21 cellular contexts compared by ENCODE assay signal in the genomic region with DNA sequence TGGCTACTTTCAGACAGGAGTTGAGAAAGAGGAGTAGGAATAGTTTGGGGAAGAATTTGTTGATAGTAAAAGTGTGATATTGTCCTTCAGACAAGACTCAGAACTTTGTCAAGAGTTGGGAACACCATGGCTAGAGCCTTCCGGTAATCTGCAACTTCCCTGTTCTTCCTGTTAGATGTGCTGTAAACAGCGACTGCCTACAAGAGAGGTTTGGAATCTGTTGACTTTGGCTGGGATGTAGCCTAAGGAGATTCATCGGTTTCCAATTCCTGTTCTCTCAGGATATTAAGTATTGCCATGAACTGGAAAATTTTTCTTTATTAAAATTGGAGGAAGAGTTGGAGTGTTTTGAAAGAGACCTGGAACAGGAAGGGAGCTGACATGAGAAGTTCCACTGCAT. TPM values are rescaled to one million over a fixed set of nuclear protein-coding genes. Genes with fewer than 3 reads are reported as not detected.
DNase-seq lines count a peak whose midpoint lies in the region; TF ChIP-seq lines count a peak whose summit lies in the region.
"Had no signal": no experiment of that assay in that cellular context is flagged by ENCODE, and none has a peak within 500 bp of the region (broad histone marks: within the 10 kb centered on the region; RNA-seq: fewer than 3 reads in every experiment).

No MANE protein-coding gene starts in this region.

- H3K9me3 ChIP-seq in breast epithelium, result no peaks in the 10 kb centered on the region
- no peaks in the 10 kb centered on the region for H3K9me3 ChIP-seq in right atrium auricular region
- no peaks in the 10 kb centered on the region for H3K9me3 ChIP-seq in uterus

- CTCF ChIA-PET in MCF 10A (lab: Yijun Ruan, JAX), result interaction anchor here (0.6 kb wide), 1 partner anchor 101 kb away, joined by 4 read pairs; no protein-coding TSS in a partner anchor

- peaks cover 35 to 54% of the 10 kb centered on the region in 2 donors for H3K4me1 ChIP-seq in breast epithelium
- peaks cover 0 to 98% of the 10 kb centered on the region in 2 donors for H3K4me1 ChIP-seq in right atrium auricular region
- H3K4me1 ChIP-seq in uterus, result peaks cover 15 to 18% of the 10 kb centered on the region in 2 donors

- no peaks in the 10 kb centered on the region for H3K27me3 Mint-ChIP-seq in MCF 10A (ENCODE audit: insufficient read depth, unreplicated experiment)
- H3K27me3 Mint-ChIP-seq: activated naive CD4-positive, alpha-beta T cell treated with anti-CD3 and anti-CD28 coated beads, Interleukin-2, amount 10 ng/mL, durations not matched to agents 7 days and 5 days; brain had no signal

- no peak overlapping the region for H3K4me3 Mint-ChIP-seq in MCF 10A (ENCODE audit: unreplicated experiment)
- H3K4me3 Mint-ChIP-seq: activated naive CD4-positive, alpha-beta T cell treated with anti-CD3 and anti-CD28 coated beads, Interleukin-2, amount 10 ng/mL, durations not matched to agents 7 days and 5 days; brain had no signal

- peak in 1 of 2 donors; percentile 44 for DNase-seq in breast epithelium (ENCODE audit: low spot score in 2 of 2)
- no peak for DNase-seq in MCF 10A (ENCODE audit: unreplicated experiment)
- DNase-seq in right atrium auricular region (ENCODE audit: low spot score), result no peak
- peak; percentile 63 for DNase-seq in pulmonary artery endothelial cell (ENCODE audit: low read depth, low spot score)
- no peak for DNase-seq in uterus
- no peak for DNase-seq in RKO (ENCODE audit: low spot score)
- DNase-seq in NCI-H82 treated with DMSO at 0.1 percent for 48 hours (lab: John Stamatoyannopoulos, UW; ENCODE audit: unreplicated experiment), result no peak
- no peak for DNase-seq in NCI-H1105 (lab: John Stamatoyannopoulos, UW)
- DNase-seq: activated CD4-positive, CD25-positive, alpha-beta regulatory T cell treated with anti-CD3 and anti-CD28 coated beads, Interleukin-2, amount 50 U/mL, for 72 hours; activated CD8-positive, alpha-beta memory T cell treated with anti-CD3 and anti-CD28 coated beads, Interleukin-2, amount 50 U/mL, for 4 hours; activated naive CD4-positive, alpha-beta T cell treated with anti-CD3 and anti-CD28 coated beads, Interleukin-2, amount 10 ng/mL, durations not matched to agents 7 days and 5 days; C1 segment of cervical spinal cord; DMS79 treated with DMSO at 0.1 percent for 48 hours; effector memory CD4-positive, alpha-beta T cell; NCI-H1436; NCI-H2227 treated with DMSO at 0.1 percent for 48 hours; occipital lobe; substantia nigra; T-helper 2 cell had no signal

- H3K27me3 ChIP-seq in breast epithelium (no peaks in the 10 kb centered on the region), right atrium auricular region (no peaks in the 10 kb centered on the region), uterus (no peaks in the 10 kb centered on the region)

- H3K27ac ChIP-seq in breast epithelium (peak overlapping the region; percentile 84 to 94), right atrium auricular region (peak overlapping the region; percentile 70 to 73), uterus (peak overlapping the region; percentile 40 to 59)
- H3K27ac ChIP-seq: 22Rv1 had no signal

- no peak for TF ChIP-seq POLR2A in breast epithelium (IDR thresholded peaks at IDR 0.05)
- TF ChIP-seq POLR2A in uterus (IDR thresholded peaks at IDR 0.05), result no peak

- peak overlapping the region in 1 of 3 donors; percentile 38 for H3K4me3 ChIP-seq in breast epithelium
- H3K4me3 ChIP-seq in right atrium auricular region, result no peak overlapping the region
- no peak overlapping the region for H3K4me3 ChIP-seq in uterus

- no peak overlapping the region for H3K27ac Mint-ChIP-seq in MCF 10A (ENCODE audit: low read depth, unreplicated experiment)
- H3K27ac Mint-ChIP-seq: activated naive CD4-positive, alpha-beta T cell treated with anti-CD3 and anti-CD28 coated beads, Interleukin-2, amount 10 ng/mL, durations not matched to agents 7 days and 5 days had no signal

- TF ChIP-seq CTCF in breast epithelium (IDR thresholded peaks at IDR 0.05), result no peak
- TF ChIP-seq CTCF in MCF 10A (IDR thresholded peaks at IDR 0.05; ENCODE audit: unreplicated experiment), result no peak
- TF ChIP-seq CTCF in right atrium auricular region (IDR thresholded peaks at IDR 0.05), result no peak
- no peak for TF ChIP-seq CTCF in uterus (IDR thresholded peaks at IDR 0.05)

- H3K9me3 Mint-ChIP-seq in MCF 10A (ENCODE audit: unreplicated experiment), result no peaks in the 10 kb centered on the region
- H3K9me3 Mint-ChIP-seq: activated naive CD4-positive, alpha-beta T cell treated with anti-CD3 and anti-CD28 coated beads, Interleukin-2, amount 10 ng/mL, durations not matched to agents 7 days and 5 days had no signal

- H3K36me3 Mint-ChIP-seq in MCF 10A (ENCODE audit: insufficient read depth, unreplicated experiment), result no peaks in the 10 kb centered on the region
- H3K36me3 Mint-ChIP-seq: activated naive CD4-positive, alpha-beta T cell treated with anti-CD3 and anti-CD28 coated beads, Interleukin-2, amount 10 ng/mL, durations not matched to agents 7 days and 5 days; brain had no signal

- BruUV-seq in MCF 10A (replicated peaks; lab: Mats Ljungman, UMichigan), result no TSS peak

- peaks cover 33% of the 10 kb centered on the region for H3K4me1 Mint-ChIP-seq in MCF 10A (ENCODE audit: insufficient read depth, unreplicated experiment)

- intact Hi-C loops in breast epithelium (cut with DNase I; ENCODE audit: low total_unique reads) (no loop called here), MCF 10A (cut with micrococcal nuclease) (no loop called here), uterus (cut with DNase I; ENCODE audit: low total_unique reads) (no loop called here)

- H3K36me3 ChIP-seq in breast epithelium (no peaks in the 10 kb centered on the region), right atrium auricular region (no peaks in the 10 kb centered on the region), uterus (no peaks in the 10 kb centered on the region)

- POLR2A ChIA-PET in MCF 10A (lab: Yijun Ruan, JAX), result interaction anchor here (1.4 to 1.5 kb wide), 2 partner anchors 10 to 42 kb away, joined by 3 read pairs; no protein-coding TSS in a partner anchor

RNA-seq across cellular contexts. Expression of a gene that starts 43.9 kb away (rescaled TPM):
- total RNA-seq in breast epithelium (10 to 100 TPM; 33.1 to 89.0 (median 56.4) TPM), MCF 10A (2022) (54.3 and 58.9 TPM in 2 replicates), right atrium auricular region (10 to 100 TPM; 29.8 to 31.6 TPM), pulmonary artery endothelial cell (6.8 and 16.3 TPM in 2 replicates), uterus (10 to 100 TPM; 12.4 to 49.5 (median 31.8) TPM)
